In the genomic region with DNA sequence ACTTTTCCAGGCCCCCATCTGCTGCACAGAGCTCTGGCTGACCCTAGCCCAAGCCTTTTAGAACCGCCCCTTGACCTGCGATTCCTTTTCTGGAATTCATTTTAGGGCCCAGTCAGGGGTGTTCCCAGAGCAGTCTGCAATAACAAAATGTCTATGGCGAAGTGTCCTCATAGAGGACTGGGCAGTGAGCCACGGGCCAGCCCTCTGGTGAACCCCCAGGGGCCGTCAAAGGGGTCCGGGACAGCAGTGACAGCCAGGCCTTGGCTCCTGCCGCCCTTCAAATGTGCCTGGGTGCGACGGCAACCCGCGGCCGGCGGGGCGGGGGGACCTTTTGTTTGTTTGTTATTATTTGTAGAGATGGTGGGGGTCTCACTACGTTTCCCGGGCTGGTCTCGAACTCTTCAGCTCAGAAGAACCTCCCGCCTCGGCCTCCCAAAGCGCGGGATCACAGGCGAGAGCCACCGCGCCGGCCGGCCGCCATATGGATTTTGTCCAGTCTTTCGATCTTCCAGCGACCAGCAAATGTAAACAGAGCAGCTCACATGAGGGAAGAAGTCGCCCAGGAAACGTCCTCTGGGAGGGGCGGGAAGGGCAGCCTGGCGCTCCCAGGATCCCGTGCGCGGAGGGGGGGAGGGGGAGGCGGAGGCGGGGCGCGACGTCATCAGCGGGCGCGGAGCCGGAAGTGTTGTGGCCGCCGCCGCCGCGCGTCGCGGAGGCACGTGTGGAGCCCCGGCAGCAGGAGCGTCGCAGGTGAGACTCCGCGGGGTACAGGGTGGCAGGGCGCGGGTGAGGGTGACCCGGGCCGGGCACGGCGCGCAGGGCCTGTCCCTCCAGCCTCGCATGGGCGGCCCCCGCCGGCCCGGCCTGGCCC, we compare ENCODE assay signal across 1 cellular context.
A peak's percentile ranks its signal among the peaks of the same experiment; 100 is the strongest.
TF ChIP-seq lines count a peak whose summit lies in the region.

TRMT61A (plus strand) TSS at position 685 of the 871 bp plus-strand sequence. CDS start 783 bp downstream, outside the sequence.

TF ChIP-seq in SK-N-SH, 30 proteins besides CTCF, POLR2A, EP300 and RAD21 (continued from another document):
- TF ChIP-seq, protein P1, sequence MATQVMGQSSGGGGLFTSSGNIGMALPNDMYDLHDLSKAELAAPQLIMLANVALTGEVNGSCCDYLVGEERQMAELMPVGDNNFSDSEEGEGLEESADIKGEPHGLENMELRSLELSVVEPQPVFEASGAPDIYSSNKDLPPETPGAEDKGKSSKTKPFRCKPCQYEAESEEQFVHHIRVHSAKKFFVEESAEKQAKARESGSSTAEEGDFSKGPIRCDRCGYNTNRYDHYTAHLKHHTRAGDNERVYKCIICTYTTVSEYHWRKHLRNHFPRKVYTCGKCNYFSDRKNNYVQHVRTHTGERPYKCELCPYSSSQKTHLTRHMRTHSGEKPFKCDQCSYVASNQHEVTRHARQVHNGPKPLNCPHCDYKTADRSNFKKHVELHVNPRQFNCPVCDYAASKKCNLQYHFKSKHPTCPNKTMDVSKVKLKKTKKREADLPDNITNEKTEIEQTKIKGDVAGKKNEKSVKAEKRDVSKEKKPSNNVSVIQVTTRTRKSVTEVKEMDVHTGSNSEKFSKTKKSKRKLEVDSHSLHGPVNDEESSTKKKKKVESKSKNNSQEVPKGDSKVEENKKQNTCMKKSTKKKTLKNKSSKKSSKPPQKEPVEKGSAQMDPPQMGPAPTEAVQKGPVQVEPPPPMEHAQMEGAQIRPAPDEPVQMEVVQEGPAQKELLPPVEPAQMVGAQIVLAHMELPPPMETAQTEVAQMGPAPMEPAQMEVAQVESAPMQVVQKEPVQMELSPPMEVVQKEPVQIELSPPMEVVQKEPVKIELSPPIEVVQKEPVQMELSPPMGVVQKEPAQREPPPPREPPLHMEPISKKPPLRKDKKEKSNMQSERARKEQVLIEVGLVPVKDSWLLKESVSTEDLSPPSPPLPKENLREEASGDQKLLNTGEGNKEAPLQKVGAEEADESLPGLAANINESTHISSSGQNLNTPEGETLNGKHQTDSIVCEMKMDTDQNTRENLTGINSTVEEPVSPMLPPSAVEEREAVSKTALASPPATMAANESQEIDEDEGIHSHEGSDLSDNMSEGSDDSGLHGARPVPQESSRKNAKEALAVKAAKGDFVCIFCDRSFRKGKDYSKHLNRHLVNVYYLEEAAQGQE (IDR thresholded peaks at IDR 0.05; ENCODE audit: low read depth, low read length): no peak
- TF ChIP-seq, protein P2, sequence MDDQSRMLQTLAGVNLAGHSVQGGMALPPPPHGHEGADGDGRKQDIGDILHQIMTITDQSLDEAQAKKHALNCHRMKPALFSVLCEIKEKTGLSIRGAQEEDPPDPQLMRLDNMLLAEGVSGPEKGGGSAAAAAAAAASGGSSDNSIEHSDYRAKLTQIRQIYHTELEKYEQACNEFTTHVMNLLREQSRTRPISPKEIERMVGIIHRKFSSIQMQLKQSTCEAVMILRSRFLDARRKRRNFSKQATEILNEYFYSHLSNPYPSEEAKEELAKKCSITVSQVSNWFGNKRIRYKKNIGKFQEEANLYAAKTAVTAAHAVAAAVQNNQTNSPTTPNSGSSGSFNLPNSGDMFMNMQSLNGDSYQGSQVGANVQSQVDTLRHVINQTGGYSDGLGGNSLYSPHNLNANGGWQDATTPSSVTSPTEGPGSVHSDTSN (IDR thresholded peaks at IDR 0.05): no peak
- TF ChIP-seq SMC3 (IDR thresholded peaks at IDR 0.05; ENCODE audit: low read depth, low read length): no peak
- no peak for TF ChIP-seq YY1 (IDR thresholded peaks at IDR 0.05; ENCODE audit: low read depth)
- peak; percentile 93 for TF ChIP-seq SIN3A (IDR thresholded peaks at IDR 0.05; ENCODE audit: borderline replicate concordance, low read depth, low read length)
- TF ChIP-seq, protein P3, sequence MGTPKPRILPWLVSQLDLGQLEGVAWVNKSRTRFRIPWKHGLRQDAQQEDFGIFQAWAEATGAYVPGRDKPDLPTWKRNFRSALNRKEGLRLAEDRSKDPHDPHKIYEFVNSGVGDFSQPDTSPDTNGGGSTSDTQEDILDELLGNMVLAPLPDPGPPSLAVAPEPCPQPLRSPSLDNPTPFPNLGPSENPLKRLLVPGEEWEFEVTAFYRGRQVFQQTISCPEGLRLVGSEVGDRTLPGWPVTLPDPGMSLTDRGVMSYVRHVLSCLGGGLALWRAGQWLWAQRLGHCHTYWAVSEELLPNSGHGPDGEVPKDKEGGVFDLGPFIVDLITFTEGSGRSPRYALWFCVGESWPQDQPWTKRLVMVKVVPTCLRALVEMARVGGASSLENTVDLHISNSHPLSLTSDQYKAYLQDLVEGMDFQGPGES (IDR thresholded peaks at IDR 0.05; ENCODE audit: low read depth, low read length): no peak
- TF ChIP-seq ZBTB33 (IDR thresholded peaks at IDR 0.05; ENCODE audit: borderline replicate concordance, low read depth): no peak
- TF ChIP-seq FOXM1 (IDR thresholded peaks at IDR 0.05; ENCODE audit: low read depth): no peak
- no peak for TF ChIP-seq EZH2phosphoT487 (IDR thresholded peaks at IDR 0.05; ENCODE audit: borderline replicate concordance, low read depth)
- no peak for TF ChIP-seq TAF1 (IDR thresholded peaks at IDR 0.05; ENCODE audit: borderline replicate concordance, low read depth, low read length)
- TF ChIP-seq NRF1 (IDR thresholded peaks at IDR 0.05; ENCODE audit: low read depth, low read length): no peak
- TF ChIP-seq GATA2 (CRISPR knock-in tag; IDR thresholded peaks at IDR 0.05): no peak
- TF ChIP-seq POLR2AphosphoS5 (IDR thresholded peaks at IDR 0.05; ENCODE audit: low read depth, low read length): peak; percentile 38; the same call in 1 of the 2 replicates
- no peak for TF ChIP-seq MEF2A (IDR thresholded peaks at IDR 0.05; ENCODE audit: borderline replicate concordance, low read depth)
- no peak for TF ChIP-seq TEAD4 (IDR thresholded peaks at IDR 0.05; ENCODE audit: borderline replicate concordance, insufficient read depth)
- no peak for TF ChIP-seq RXRA (IDR thresholded peaks at IDR 0.05; ENCODE audit: borderline replicate concordance, low read depth)
- peak; percentile 40 for TF ChIP-seq CHD2 (IDR thresholded peaks at IDR 0.05; ENCODE audit: low read length, partially characterized antibody)
- TF ChIP-seq, protein P4, sequence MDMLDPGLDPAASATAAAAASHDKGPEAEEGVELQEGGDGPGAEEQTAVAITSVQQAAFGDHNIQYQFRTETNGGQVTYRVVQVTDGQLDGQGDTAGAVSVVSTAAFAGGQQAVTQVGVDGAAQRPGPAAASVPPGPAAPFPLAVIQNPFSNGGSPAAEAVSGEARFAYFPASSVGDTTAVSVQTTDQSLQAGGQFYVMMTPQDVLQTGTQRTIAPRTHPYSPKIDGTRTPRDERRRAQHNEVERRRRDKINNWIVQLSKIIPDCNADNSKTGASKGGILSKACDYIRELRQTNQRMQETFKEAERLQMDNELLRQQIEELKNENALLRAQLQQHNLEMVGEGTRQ (IDR thresholded peaks at IDR 0.05; ENCODE audit: borderline replicate concordance, low read depth, low read length): no peak
- TF ChIP-seq, protein P5, sequence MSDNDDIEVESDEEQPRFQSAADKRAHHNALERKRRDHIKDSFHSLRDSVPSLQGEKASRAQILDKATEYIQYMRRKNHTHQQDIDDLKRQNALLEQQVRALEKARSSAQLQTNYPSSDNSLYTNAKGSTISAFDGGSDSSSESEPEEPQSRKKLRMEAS (IDR thresholded peaks at IDR 0.05; ENCODE audit: low read depth): peak; percentile 97
TF ChIP-seq in SK-N-SH: peak in this region for 8.
